In genomic region chr17:50558091-50558490, GRCh38 we compare ENCODE assay signal across 18 cellular contexts. TPM values are rescaled to one million over a fixed set of nuclear protein-coding genes. Genes with fewer than 3 reads are reported as not detected.
DNase-seq lines count a peak whose midpoint lies in the region; ATAC-seq and TF ChIP-seq lines count a peak whose summit lies in the region.
"Had no signal": no experiment of that assay in that cellular context is flagged by ENCODE, and none has a peak within 500 bp of the region (broad histone marks: within the 10 kb centered on the region; RNA-seq: fewer than 3 reads in every experiment).

No MANE protein-coding gene starts in this region.

- H3K4me1 ChIP-seq in CD8-positive, alpha-beta memory T cell (ENCODE audit: insufficient read depth, low read length) = peaks cover 22% of the 10 kb centered on the region
- H3K4me1 ChIP-seq in neural progenitor cell = peaks cover 36% of the 10 kb centered on the region

- no peak overlapping the region for H2AFZ ChIP-seq in neural progenitor cell (replicated peaks)

- H3K4me3 ChIP-seq in CD8-positive, alpha-beta memory T cell (ENCODE audit: low read length) = no peak overlapping the region
- H3K4me3 ChIP-seq in neural progenitor cell = no peak overlapping the region
- H3K4me3 ChIP-seq: prostate gland had no signal

- no peak for ATAC-seq in effector memory CD8-positive, alpha-beta T cell (replicated peaks)
- ATAC-seq in HG02852 (IDR thresholded peaks at IDR 0.05; ENCODE audit: unreplicated experiment) (no peak), GM19452 (IDR thresholded peaks at IDR 0.05; ENCODE audit: unreplicated experiment) (no peak)
- ATAC-seq: activated T-cell treated with anti-CD3 and anti-CD28 coated beads, Interleukin-2, amount 50 U/mL, for 4 hours had no signal

- no peak for TF ChIP-seq CTCF in neural progenitor cell (IDR thresholded peaks at IDR 0.05)

- H3K4me1 Mint-ChIP-seq in CD8-positive, alpha-beta memory T cell = peaks cover 15 to 29% (median 27%) of the 10 kb centered on the region in 3 donors
- H3K4me1 Mint-ChIP-seq in IgD-negative memory B cell (peaks cover 5 to 6% (median 5%) of the 10 kb centered on the region in 3 donors), neural progenitor cell (peaks cover 32% of the 10 kb centered on the region)
- peaks cover 18 to 21% of the 10 kb centered on the region in 2 donors for H3K4me1 Mint-ChIP-seq in effector memory CD8-positive, alpha-beta T cell (ENCODE audit: low read depth in 2 of 2)

- peaks cover 46% of the 10 kb centered on the region for H3F3A ChIP-seq in neural progenitor cell (ENCODE audit: low read depth)

- no peak overlapping the region for H3K27ac ChIP-seq in CD8-positive, alpha-beta memory T cell (ENCODE audit: low read depth, low read length)
- H3K27ac ChIP-seq in neural progenitor cell = no peak overlapping the region
- H3K27ac ChIP-seq: prostate gland had no signal

- H3K27me3 Mint-ChIP-seq in CD8-positive, alpha-beta memory T cell = peaks cover 39 to 44% of the 10 kb centered on the region in 2 donors
- H3K27me3 Mint-ChIP-seq in IgD-negative memory B cell = peaks cover 31% of the 10 kb centered on the region
- H3K27me3 Mint-ChIP-seq in effector memory CD8-positive, alpha-beta T cell = peaks cover 30 to 56% of the 10 kb centered on the region in 2 donors
- H3K27me3 Mint-ChIP-seq in neural progenitor cell (ENCODE audit: insufficient read depth, low read depth) = peaks cover 34% of the 10 kb centered on the region

- no peaks in the 10 kb centered on the region for H3K79me2 ChIP-seq in neural progenitor cell (ENCODE audit: low read depth)

- peak overlapping the region; percentile 80 for H3K4me2 ChIP-seq in neural progenitor cell

- peak overlapping the region in 3 of 8 donors; percentile 19 to 52 (median 47) for H3K27ac Mint-ChIP-seq in CD8-positive, alpha-beta memory T cell
- H3K27ac Mint-ChIP-seq in IgD-negative memory B cell (peak overlapping the region in 1 of 3 donors; percentile 77), neural progenitor cell (no peak overlapping the region)
- H3K27ac Mint-ChIP-seq in effector memory CD8-positive, alpha-beta T cell = no peak overlapping the region
- H3K27ac Mint-ChIP-seq: activated CD4-positive, alpha-beta memory T cell treated with anti-CD3 and anti-CD28 coated beads for 36 hours had no signal

- peak overlapping the region; percentile 37 to 86 (median 79) for H3K4me3 Mint-ChIP-seq in CD8-positive, alpha-beta memory T cell
- H3K4me3 Mint-ChIP-seq in IgD-negative memory B cell (peak overlapping the region in 3 of 4 donors; percentile 85 to 93 (median 92)), neural progenitor cell (peak overlapping the region; percentile 93)
- H3K4me3 Mint-ChIP-seq in effector memory CD8-positive, alpha-beta T cell = peak overlapping the region; percentile 82 to 86
- H3K4me3 Mint-ChIP-seq: activated CD4-positive, alpha-beta memory T cell treated with anti-CD3 and anti-CD28 coated beads for 36 hours had no signal

- POLR2A ChIA-PET in CD8-positive, alpha-beta memory T cell (lab: Charles Lee) = no interaction called here

- H3K36me3 Mint-ChIP-seq in CD8-positive, alpha-beta memory T cell = peaks cover 0 to 8% (median 0%) of the 10 kb centered on the region in 3 donors
- H3K36me3 Mint-ChIP-seq in IgD-negative memory B cell (peaks cover 11% of the 10 kb centered on the region), neural progenitor cell (no peaks in the 10 kb centered on the region)
- H3K36me3 Mint-ChIP-seq in effector memory CD8-positive, alpha-beta T cell (ENCODE audit: insufficient read depth) = peaks cover 10% of the 10 kb centered on the region
- H3K36me3 Mint-ChIP-seq: activated CD4-positive, alpha-beta memory T cell treated with anti-CD3 and anti-CD28 coated beads for 36 hours had no signal

- H3K9ac ChIP-seq in neural progenitor cell = no peak overlapping the region

- H4K20me1 ChIP-seq in neural progenitor cell (ENCODE audit: low read depth) = peaks cover 29% of the 10 kb centered on the region

- H3K9me3 Mint-ChIP-seq in CD8-positive, alpha-beta memory T cell = no peaks in the 10 kb centered on the region
- H3K9me3 Mint-ChIP-seq in IgD-negative memory B cell (no peaks in the 10 kb centered on the region), neural progenitor cell (no peaks in the 10 kb centered on the region)
- no peaks in the 10 kb centered on the region for H3K9me3 Mint-ChIP-seq in effector memory CD8-positive, alpha-beta T cell
- H3K9me3 Mint-ChIP-seq: activated CD4-positive, alpha-beta memory T cell treated with anti-CD3 and anti-CD28 coated beads for 36 hours; activated T-cell treated with anti-CD3 and anti-CD28 coated beads, Interleukin-2, amount 50 U/mL, for 4 hours had no signal

- CTCF ChIA-PET in CD8-positive, alpha-beta memory T cell (lab: Charles Lee) = no interaction called here

- H3K9me3 ChIP-seq in CD8-positive, alpha-beta memory T cell (ENCODE audit: low read length) = no peaks in the 10 kb centered on the region
- no peaks in the 10 kb centered on the region for H3K9me3 ChIP-seq in neural progenitor cell (ENCODE audit: low read depth)
- H3K9me3 ChIP-seq: esophagus squamous epithelium, prostate gland had no signal

- peaks cover 39% of the 10 kb centered on the region for H3K27me3 ChIP-seq in CD8-positive, alpha-beta memory T cell (ENCODE audit: insufficient read depth, low read length, poor library complexity, severe bottlenecking)
- H3K27me3 ChIP-seq in neural progenitor cell = peaks cover 65% of the 10 kb centered on the region

- no peaks in the 10 kb centered on the region for H3K36me3 ChIP-seq in CD8-positive, alpha-beta memory T cell (ENCODE audit: insufficient read depth, low read length)
- H3K36me3 ChIP-seq in neural progenitor cell = no peaks in the 10 kb centered on the region

- no peak for DNase-seq in CD8-positive, alpha-beta memory T cell
- DNase-seq in effector memory CD8-positive, alpha-beta T cell = no peak
- no peak for DNase-seq in neural progenitor cell (ENCODE audit: low spot score)
- no peak for DNase-seq in NCI-H510A treated with DMSO at 0.1 percent for 48 hours (lab: John Stamatoyannopoulos, UW)
- no peak for DNase-seq in ureter (ENCODE audit: low spot score)
- DNase-seq: activated T-cell treated with anti-CD3 and anti-CD28 coated beads, Interleukin-2, amount 50 U/mL, for 4 hours; AML-193; effector CD4-positive, alpha-beta T cell; esophagus squamous epithelium; NCI-H1417; stimulated activated CD4-positive, alpha-beta T cell treated with anti-CD3 and anti-CD28 coated beads, Interleukin-2, amount 100 ng/mL, for 48 hours had no signal

RNA-seq across cellular contexts. Expression of gene CACNA1G, which starts 2.4 kb away (rescaled TPM):
- under 1 TPM in 1 of 2 experiments, not detected in 1; 0.07 TPM for total RNA-seq in CD8-positive, alpha-beta memory T cell
- not detected for polyA plus RNA-seq in CD8-positive, alpha-beta memory T cell
- not detected for polyA plus RNA-seq in IgD-negative memory B cell
- total RNA-seq in neural progenitor cell (ENCODE audit: low replicate concordance) (1.6 and 4.9 TPM in 2 replicates), ureter (0.36 TPM)

RNA-seq across cellular contexts. Expression of gene SPATA20, which starts 11.1 kb away (rescaled TPM):
- total RNA-seq in CD8-positive, alpha-beta memory T cell = 10 to 100 TPM; 34.7 to 42.9 TPM
- 11.0 TPM for polyA plus RNA-seq in CD8-positive, alpha-beta memory T cell
- 12.8 TPM for polyA plus RNA-seq in IgD-negative memory B cell
- total RNA-seq in neural progenitor cell (ENCODE audit: low replicate concordance) = 22.8 and 60.5 TPM in 2 replicates
- total RNA-seq in ureter = 101 TPM

RNA-seq across cellular contexts. Expression of gene EPN3, which starts 25.6 kb away (rescaled TPM):
- not detected for total RNA-seq in CD8-positive, alpha-beta memory T cell
- polyA plus RNA-seq in CD8-positive, alpha-beta memory T cell = not detected
- polyA plus RNA-seq in IgD-negative memory B cell = not detected
- total RNA-seq in neural progenitor cell (ENCODE audit: low replicate concordance) (0.09 and 0.24 TPM in 2 replicates), ureter (70.5 TPM)
- total RNA-seq: activated CD4-positive, alpha-beta memory T cell treated with anti-CD3 and anti-CD28 coated beads for 36 hours; skeletal muscle tissue; subcutaneous adipose tissue had no signal

RNA-seq across cellular contexts. Expression of gene MYCBPAP, which starts 49.9 kb away (rescaled TPM):
- under 1 TPM; 0.83 to 0.86 TPM for total RNA-seq in CD8-positive, alpha-beta memory T cell
- not detected for polyA plus RNA-seq in CD8-positive, alpha-beta memory T cell
- 1.3 TPM for polyA plus RNA-seq in IgD-negative memory B cell
- total RNA-seq in neural progenitor cell (ENCODE audit: low replicate concordance) (3.5 and 3.8 TPM in 2 replicates), ureter (1.1 TPM)

Comparison
In these comparisons a context has a peak if more than half of its experiments do, and no peak if none do; other contexts are left out.
1. RNA of gene EPN3, which starts 25.6 kb away (total RNA-seq): 70.5 TPM in ureter (single experiment); 0.09 to 0.24 TPM in neural progenitor cell and not detected in CD8-positive, alpha-beta memory T cell; every median in the first group is over 10 times any median in the second.
2. Peak in every context shown above with its lines, with median percentiles within 50 percentile points of each other: H3K4me3 Mint-ChIP-seq.